10 cellular contexts compared by ENCODE assay signal in genomic region chr1:110605446-110605845, GRCh38. TPM values are rescaled to one million over a fixed set of nuclear protein-coding genes. Genes with fewer than 3 reads are reported as not detected.
DNase-seq lines count a peak whose midpoint lies in the region; ATAC-seq and TF ChIP-seq lines count a peak whose summit lies in the region.
"Had no signal": no experiment of that assay in that cellular context is flagged by ENCODE, and none has a peak within 500 bp of the region (broad histone marks: within the 10 kb centered on the region; RNA-seq: fewer than 3 reads in every experiment).

No MANE protein-coding gene starts in this region.

- H3K4me3 ChIP-seq in A673 (ENCODE audit: low read depth, low read length, poor library complexity, severe bottlenecking) (peak overlapping the region; percentile 80), HUES6 (ENCODE audit: low read depth, low read length) (peak overlapping the region; percentile 91), ectodermal cell (ENCODE audit: insufficient read depth, low read depth, low read length) (peak overlapping the region; percentile 29), psoas muscle (no peak overlapping the region)

- H3K36me3 ChIP-seq in A673 (ENCODE audit: insufficient read depth, low read length, poor library complexity, severe bottlenecking) = peaks cover 36% of the 10 kb centered on the region
- H3K36me3 ChIP-seq in HUES6 (ENCODE audit: control insufficient read depth, insufficient read depth, low read length) = no peaks in the 10 kb centered on the region
- H3K36me3 ChIP-seq in ectodermal cell (ENCODE audit: control insufficient read depth, insufficient read depth, low read length) = no peaks in the 10 kb centered on the region
- no peaks in the 10 kb centered on the region for H3K36me3 ChIP-seq in psoas muscle (ENCODE audit: insufficient read depth in 1 of 2, low read depth in 1 of 2)
- H3K36me3 ChIP-seq: heart right ventricle had no signal

- TF ChIP-seq CTCF in A673 (conservative IDR thresholded peaks at IDR 0.05; ENCODE audit: low read depth, low read length) = no peak
- TF ChIP-seq CTCF in neural crest cell (conservative IDR thresholded peaks at IDR 0.05) = no peak
- no peak for TF ChIP-seq CTCF in psoas muscle (IDR thresholded peaks at IDR 0.05)
- TF ChIP-seq CTCF in GM10266 (IDR thresholded peaks at IDR 0.05; ENCODE audit: control insufficient read depth, insufficient read depth, low read depth, missing control alignments) = no peak

- H3K4me1 Mint-ChIP-seq in neural crest cell = peaks cover 15% of the 10 kb centered on the region
- H3K4me1 Mint-ChIP-seq in activated T-helper 2 cell treated with anti-CD3 and anti-CD28 coated beads, Interferon-gamma antibody, Interleukin-2, Interleukin-4, amounts not matched to agents 10 μg/mL and 5 μg/mL and 100 μg/mL, durations not matched to agents 14 hours and 24 hours and 36 hours (ENCODE audit: low read depth) = peaks cover 3% of the 10 kb centered on the region

- POLR2A ChIA-PET in A673 (lab: Charles Lee; ENCODE audit: low non-redundant PET) = no interaction called here

- intact Hi-C loops in A673 (cut with micrococcal nuclease; ENCODE audit: unreplicated experiment) = no loop called here
- intact Hi-C loops in psoas muscle (cut with DNase I) = no loop called here
- intact Hi-C loops in activated T-helper 2 cell treated with anti-CD3 and anti-CD28 coated beads, Interferon-gamma antibody, Interleukin-2, Interleukin-4, amounts not matched to agents 10 μg/mL and 5 μg/mL and 100 μg/mL, durations not matched to agents 14 hours and 24 hours and 36 hours (cut with micrococcal nuclease) = no loop called here

- H3K27ac ChIP-seq in A673 (ENCODE audit: low read depth, low read length, poor library complexity, severe bottlenecking) (peak overlapping the region; percentile 96), HUES6 (ENCODE audit: low read depth, low read length) (no peak overlapping the region), ectodermal cell (ENCODE audit: insufficient read depth, low read depth, low read length, poor library complexity, severe bottlenecking) (no peak overlapping the region), psoas muscle (no peak overlapping the region)

- H3K27me3 Mint-ChIP-seq in neural crest cell (ENCODE audit: low read depth) = peaks cover 52% of the 10 kb centered on the region
- H3K27me3 Mint-ChIP-seq in activated T-helper 2 cell treated with anti-CD3 and anti-CD28 coated beads, Interferon-gamma antibody, Interleukin-2, Interleukin-4, amounts not matched to agents 10 μg/mL and 5 μg/mL and 100 μg/mL, durations not matched to agents 14 hours and 24 hours and 36 hours (ENCODE audit: low read depth) = peaks cover 55% of the 10 kb centered on the region

- ATAC-seq in psoas muscle = no peak

- H3K36me3 Mint-ChIP-seq in neural crest cell (ENCODE audit: low read depth) = no peaks in the 10 kb centered on the region
- no peaks in the 10 kb centered on the region for H3K36me3 Mint-ChIP-seq in activated T-helper 2 cell treated with anti-CD3 and anti-CD28 coated beads, Interferon-gamma antibody, Interleukin-2, Interleukin-4, amounts not matched to agents 10 μg/mL and 5 μg/mL and 100 μg/mL, durations not matched to agents 14 hours and 24 hours and 36 hours (ENCODE audit: low read depth)

- peak overlapping the region; percentile 27 for H3K27ac Mint-ChIP-seq in neural crest cell (ENCODE audit: unreplicated experiment)
- H3K27ac Mint-ChIP-seq in activated T-helper 2 cell treated with anti-CD3 and anti-CD28 coated beads, Interferon-gamma antibody, Interleukin-2, Interleukin-4, amounts not matched to agents 10 μg/mL and 5 μg/mL and 100 μg/mL, durations not matched to agents 14 hours and 24 hours and 36 hours = no peak overlapping the region

- H3K9me3 Mint-ChIP-seq in neural crest cell = no peaks in the 10 kb centered on the region
- no peaks in the 10 kb centered on the region for H3K9me3 Mint-ChIP-seq in activated T-helper 2 cell treated with anti-CD3 and anti-CD28 coated beads, Interferon-gamma antibody, Interleukin-2, Interleukin-4, amounts not matched to agents 10 μg/mL and 5 μg/mL and 100 μg/mL, durations not matched to agents 14 hours and 24 hours and 36 hours

- H3K27me3 ChIP-seq in A673 (replicated peaks; ENCODE audit: insufficient read depth, low read depth, low read length, poor library complexity) (no peaks in the 10 kb centered on the region), HUES6 (ENCODE audit: control insufficient read depth, insufficient read depth, low read length) (peaks cover 79% of the 10 kb centered on the region), ectodermal cell (ENCODE audit: control insufficient read depth, insufficient read depth, low read length, poor library complexity, severe bottlenecking) (peaks cover 66% of the 10 kb centered on the region), psoas muscle (ENCODE audit: insufficient read depth in 3 of 3, low read length in 2 of 3) (peaks cover 0 to 66% (median 7%) of the 10 kb centered on the region in 3 donors)

- WGBS in ectodermal cell, 2 experiments = 79 to 81% methylated on average over 6 of the region's 6 CpGs
- 72 to 86% (median 75%) methylated on average over 6 of the region's 6 CpGs for WGBS in psoas muscle, 3 donors

- H3K9ac ChIP-seq in HUES6 (ENCODE audit: low read length) = no peak overlapping the region

- H3K9me3 ChIP-seq in A673 (ENCODE audit: low read depth, low read length, poor library complexity, severe bottlenecking) = no peaks in the 10 kb centered on the region
- H3K9me3 ChIP-seq in HUES6 (ENCODE audit: control insufficient read depth, insufficient read depth, low read depth, low read length) = no peaks in the 10 kb centered on the region
- no peaks in the 10 kb centered on the region for H3K9me3 ChIP-seq in ectodermal cell (ENCODE audit: control insufficient read depth, low read length)
- H3K9me3 ChIP-seq in psoas muscle = no peaks in the 10 kb centered on the region
- H3K9me3 ChIP-seq: heart right ventricle had no signal

- H3K4me1 ChIP-seq in A673 (ENCODE audit: insufficient read depth, low read length, poor library complexity, severe bottlenecking) (peaks cover 62% of the 10 kb centered on the region), HUES6 (ENCODE audit: control insufficient read depth, insufficient read depth, low read length) (peaks cover 15% of the 10 kb centered on the region), ectodermal cell (ENCODE audit: control insufficient read depth, insufficient read depth, low read length) (peaks cover 10% of the 10 kb centered on the region), psoas muscle (peaks cover 5% of the 10 kb centered on the region)

- no peak for DNase-seq in A673 (ENCODE audit: low spot score)
- DNase-seq in neural crest cell (ENCODE audit: low read depth, low spot score) = no peak
- DNase-seq in psoas muscle = no peak
- no peak for DNase-seq in GM10266 (ENCODE audit: extremely low spot score)
- no peak for DNase-seq in HPDE6-E6E7 (ENCODE audit: extremely low spot score)
- no peak for DNase-seq in activated T-helper 2 cell treated with anti-CD3 and anti-CD28 coated beads, Interferon-gamma antibody, Interleukin-2, Interleukin-4, amounts not matched to agents 10 μg/mL and 5 μg/mL and 100 μg/mL, durations not matched to agents 14 hours and 24 hours and 36 hours (ENCODE audit: low spot score)
- DNase-seq: IMR-90 had no signal

- peak overlapping the region; percentile 89 for H3K4me3 Mint-ChIP-seq in neural crest cell
- H3K4me3 Mint-ChIP-seq in activated T-helper 2 cell treated with anti-CD3 and anti-CD28 coated beads, Interferon-gamma antibody, Interleukin-2, Interleukin-4, amounts not matched to agents 10 μg/mL and 5 μg/mL and 100 μg/mL, durations not matched to agents 14 hours and 24 hours and 36 hours (ENCODE audit: low read depth) = no peak overlapping the region

- BruUV-seq in A673 (replicated peaks; lab: Mats Ljungman, UMichigan) = no TSS peak

- CTCF ChIA-PET in A673 (lab: Charles Lee) = no interaction called here

RNA-seq across cellular contexts. Expression of gene KCNA2, which starts 0.7 kb away (rescaled TPM):
- total RNA-seq in A673 (2021) = 34.2 and 46.6 TPM in 2 replicates
- polyA plus RNA-seq in ectodermal cell (2013, experiment 1 of 4) = 0.80 TPM
- polyA plus RNA-seq in ectodermal cell (2013, experiment 2 of 4) = 0.98 TPM
- polyA plus RNA-seq in ectodermal cell (2013, experiment 3 of 4) = 0.69 TPM
- polyA plus RNA-seq in ectodermal cell (2013, experiment 4 of 4) = 1.9 TPM
- 2.5 and 2.8 TPM in 2 replicates for total RNA-seq in neural crest cell
- 1 to 10 TPM in 1 of 4 donors, under 1 TPM in 3; 0.05 to 1.1 (median 0.64) TPM for total RNA-seq in psoas muscle
- polyA plus RNA-seq in psoas muscle = under 1 TPM; 0.06 to 0.43 (median 0.14) TPM
- total RNA-seq in activated T-helper 2 cell treated with anti-CD3 and anti-CD28 coated beads, Interferon-gamma antibody, Interleukin-2, Interleukin-4, amounts not matched to agents 10 μg/mL and 5 μg/mL and 100 μg/mL, durations not matched to agents 14 hours and 24 hours and 36 hours = 0.16 and 0.21 TPM in 2 replicates
- total RNA-seq: IMR-90 had no signal
- polyA plus RNA-seq: IMR-90 had no signal
